Comparison of ENCODE assay signal across 1 cellular context in the genomic region with DNA sequence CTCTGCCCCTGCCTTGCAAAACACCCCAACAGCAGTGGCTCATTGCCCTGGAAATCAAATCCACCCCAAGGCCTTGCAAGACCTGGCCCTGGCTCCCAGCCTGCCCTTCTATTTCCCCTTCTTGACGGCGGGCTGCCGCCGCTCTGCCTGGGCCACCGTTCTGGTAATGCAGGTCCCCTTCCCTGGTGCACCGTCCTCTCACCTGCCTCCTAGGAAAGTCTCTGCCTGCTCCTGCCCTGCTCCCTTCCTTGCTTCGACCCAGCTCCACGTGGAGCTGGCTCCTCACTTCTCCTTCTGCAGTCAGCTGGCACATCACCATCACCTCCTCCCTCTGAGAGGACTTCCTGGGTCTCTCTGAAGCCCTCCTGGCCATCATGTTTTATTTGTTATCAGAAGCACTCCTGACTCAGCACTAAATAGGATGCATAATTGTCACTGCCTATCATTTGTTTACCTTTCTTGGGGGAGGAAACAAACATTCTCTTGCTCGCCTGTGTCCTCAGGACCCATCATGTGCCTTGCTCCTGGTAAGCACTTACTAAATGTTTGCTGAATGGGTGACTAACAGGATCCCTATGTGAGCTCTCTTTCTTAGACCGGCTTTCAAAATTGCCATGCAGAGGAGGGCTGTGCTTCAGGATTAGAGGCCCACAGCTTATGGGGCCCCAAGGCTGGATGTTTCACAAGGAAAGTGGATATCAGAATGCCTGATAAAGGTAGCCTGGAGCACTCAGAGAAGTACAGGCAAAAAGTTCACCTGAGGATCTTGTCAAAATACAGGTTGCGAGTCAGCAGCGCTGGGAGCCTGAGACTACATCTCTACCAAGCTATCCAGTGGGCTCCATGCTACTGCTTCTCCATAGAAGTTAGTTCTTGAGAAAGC.
TF ChIP-seq lines count a peak whose summit lies in the region.

No MANE protein-coding gene starts in this region.

TF ChIP-seq in HepG2, 621 proteins besides CTCF, POLR2A, EP300 and RAD21 (continued from another document and continues in another):
- TF ChIP-seq FOXC1 (CRISPR knock-in tag; IDR thresholded peaks at IDR 0.05; ENCODE audit: borderline replicate concordance) (peak; percentile 38; the same call in 1 of the 2 replicates), BRD4 (CRISPR knock-in tag; IDR thresholded peaks at IDR 0.05) (0 out of 2 replicates have a peak, but pooled peaks have one; percentile 10), AHR (CRISPR knock-in tag; IDR thresholded peaks at IDR 0.05) (peak; percentile 49; the same call in 1 of the 2 replicates), JUNB (CRISPR knock-in tag; IDR thresholded peaks at IDR 0.05; ENCODE audit: borderline replicate concordance) (peak; percentile 86; the same call in 1 of the 2 replicates), AFF4 (CRISPR knock-in tag; IDR thresholded peaks at IDR 0.05) (0 out of 2 replicates have a peak, but pooled peaks have one; percentile 27), HDAC1 (CRISPR knock-in tag; IDR thresholded peaks at IDR 0.05) (peak; percentile 57; the same call in 1 of the 2 replicates), MAFG (CRISPR knock-in tag; IDR thresholded peaks at IDR 0.05) (peak; percentile 88), HNF4G (IDR thresholded peaks at IDR 0.05; ENCODE audit: borderline replicate concordance, low read depth, low read length) (no peak), HNF4G (CRISPR knock-in tag; IDR thresholded peaks at IDR 0.05; ENCODE audit: borderline replicate concordance, low read depth) (peak; percentile 71), PPARG (CRISPR knock-in tag; conservative IDR thresholded peaks at IDR 0.05) (peak; percentile 77), SYNCRIP (IDR thresholded peaks at IDR 0.05; ENCODE audit: insufficient read depth, low read depth, low read length) (no peak), ZFP91 (CRISPR knock-in tag; IDR thresholded peaks at IDR 0.05; ENCODE audit: borderline replicate concordance) (peak; percentile 73; the same call in 1 of the 2 replicates), SALL1 (CRISPR knock-in tag; IDR thresholded peaks at IDR 0.05) (peak; percentile 79), SRSF4 (IDR thresholded peaks at IDR 0.05; ENCODE audit: low read depth, low read length, poor library complexity, severe bottlenecking) (no peak), ZNF225 (CRISPR knock-in tag; IDR thresholded peaks at IDR 0.05) (no peak), ZNF580 (CRISPR knock-in tag; IDR thresholded peaks at IDR 0.05; ENCODE audit: borderline replicate concordance, low read depth) (peak; percentile 75; the same call in 1 of the 2 replicates), ZBTB7B (CRISPR knock-in tag; IDR thresholded peaks at IDR 0.05) (peak; percentile 50; the same call in 1 of the 2 replicates), ZNF891 (CRISPR knock-in tag; IDR thresholded peaks at IDR 0.05) (no peak), ELF3 (CRISPR knock-in tag; IDR thresholded peaks at IDR 0.05) (peak; percentile 92), MIER3 (CRISPR knock-in tag; IDR thresholded peaks at IDR 0.05; ENCODE audit: borderline replicate concordance) (peak; percentile 82; the same call in 1 of the 2 replicates), NCOA1 (CRISPR knock-in tag; IDR thresholded peaks at IDR 0.05) (no peak), ZMYM2 (CRISPR knock-in tag; IDR thresholded peaks at IDR 0.05) (peak; percentile 33; the same call in 1 of the 2 replicates), NCOA2 (CRISPR knock-in tag; IDR thresholded peaks at IDR 0.05) (peak; percentile 92), CBFB (CRISPR knock-in tag; IDR thresholded peaks at IDR 0.05) (no peak; the same call in 1 of the 2 replicates), SPEN (CRISPR knock-in tag; IDR thresholded peaks at IDR 0.05; ENCODE audit: low read depth) (0 out of 2 replicates have a peak, but pooled peaks have one; percentile 23), CREB1 (IDR thresholded peaks at IDR 0.05) (no peak), CREB1 (CRISPR knock-in tag; IDR thresholded peaks at IDR 0.05) (peak; percentile 24; the same call in 1 of the 2 replicates), CREM (IDR thresholded peaks at IDR 0.05) (peak; percentile 71), CREM (CRISPR knock-in tag; IDR thresholded peaks at IDR 0.05) (no peak), GATAD1 (CRISPR knock-in tag; IDR thresholded peaks at IDR 0.05) (peak; percentile 51; the same call in 1 of the 2 replicates), NR2F1 (CRISPR knock-in tag; IDR thresholded peaks at IDR 0.05) (peak in 1 of 2 experiments; percentile 32; a peak in 1 of 4 replicates), TCF7 (IDR thresholded peaks at IDR 0.05; ENCODE audit: low read depth) (peak; percentile 64), NCOA5 (CRISPR knock-in tag; IDR thresholded peaks at IDR 0.05) (no peak), SSRP1 (CRISPR knock-in tag; IDR thresholded peaks at IDR 0.05) (0 out of 2 replicates have a peak, but pooled peaks have one; percentile 17), ZNF770 (CRISPR knock-in tag; IDR thresholded peaks at IDR 0.05) (0 out of 2 replicates have a peak, but pooled peaks have one; percentile 21), MXI1 (IDR thresholded peaks at IDR 0.05; ENCODE audit: borderline replicate concordance, low read depth, low read length) (peak; percentile 39; the same call in 1 of the 3 replicates), ZNF512B (CRISPR knock-in tag; IDR thresholded peaks at IDR 0.05; ENCODE audit: borderline replicate concordance) (no peak), SOX13 (IDR thresholded peaks at IDR 0.05) (peak; percentile 28; the same call in 1 of the 2 replicates), SOX13 (CRISPR knock-in tag; conservative IDR thresholded peaks at IDR 0.05 in 1 of 2, IDR thresholded peaks at IDR 0.05 in 1 of 2) (peak in 1 of 2 experiments; percentile 88; a peak in 2 of 4 replicates)
- TF ChIP-seq, protein P1, sequence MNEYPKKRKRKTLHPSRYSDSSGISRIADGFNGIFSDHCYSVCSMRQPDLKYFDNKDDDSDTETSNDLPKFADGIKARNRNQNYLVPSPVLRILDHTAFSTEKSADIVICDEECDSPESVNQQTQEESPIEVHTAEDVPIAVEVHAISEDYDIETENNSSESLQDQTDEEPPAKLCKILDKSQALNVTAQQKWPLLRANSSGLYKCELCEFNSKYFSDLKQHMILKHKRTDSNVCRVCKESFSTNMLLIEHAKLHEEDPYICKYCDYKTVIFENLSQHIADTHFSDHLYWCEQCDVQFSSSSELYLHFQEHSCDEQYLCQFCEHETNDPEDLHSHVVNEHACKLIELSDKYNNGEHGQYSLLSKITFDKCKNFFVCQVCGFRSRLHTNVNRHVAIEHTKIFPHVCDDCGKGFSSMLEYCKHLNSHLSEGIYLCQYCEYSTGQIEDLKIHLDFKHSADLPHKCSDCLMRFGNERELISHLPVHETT (CRISPR knock-in tag; conservative IDR thresholded peaks at IDR 0.05), result 0 out of 2 replicates have a peak, but pooled peaks have one; percentile 56
- TF ChIP-seq, protein P2, sequence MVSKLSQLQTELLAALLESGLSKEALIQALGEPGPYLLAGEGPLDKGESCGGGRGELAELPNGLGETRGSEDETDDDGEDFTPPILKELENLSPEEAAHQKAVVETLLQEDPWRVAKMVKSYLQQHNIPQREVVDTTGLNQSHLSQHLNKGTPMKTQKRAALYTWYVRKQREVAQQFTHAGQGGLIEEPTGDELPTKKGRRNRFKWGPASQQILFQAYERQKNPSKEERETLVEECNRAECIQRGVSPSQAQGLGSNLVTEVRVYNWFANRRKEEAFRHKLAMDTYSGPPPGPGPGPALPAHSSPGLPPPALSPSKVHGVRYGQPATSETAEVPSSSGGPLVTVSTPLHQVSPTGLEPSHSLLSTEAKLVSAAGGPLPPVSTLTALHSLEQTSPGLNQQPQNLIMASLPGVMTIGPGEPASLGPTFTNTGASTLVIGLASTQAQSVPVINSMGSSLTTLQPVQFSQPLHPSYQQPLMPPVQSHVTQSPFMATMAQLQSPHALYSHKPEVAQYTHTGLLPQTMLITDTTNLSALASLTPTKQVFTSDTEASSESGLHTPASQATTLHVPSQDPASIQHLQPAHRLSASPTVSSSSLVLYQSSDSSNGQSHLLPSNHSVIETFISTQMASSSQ (IDR thresholded peaks at IDR 0.05; ENCODE audit: low read depth), result 0 out of 2 replicates have a peak, but pooled peaks have one; percentile 53
- TF ChIP-seq, protein P2 (CRISPR knock-in tag; IDR thresholded peaks at IDR 0.05; ENCODE audit: borderline replicate concordance), result no peak; the same call in 1 of the 2 replicates
